Comparison of ENCODE assay signal across 8 cellular contexts in genomic region chr9:83623634-83623991, GRCh38. TPM values are rescaled to one million over a fixed set of nuclear protein-coding genes. Genes with fewer than 3 reads are reported as not detected.
DNase-seq lines count a peak whose midpoint lies in the region; ATAC-seq, FAIRE-seq and TF ChIP-seq lines count a peak whose summit lies in the region.

No MANE protein-coding gene starts in this region.

- H2AK5ac ChIP-seq in IMR-90 (ENCODE audit: low read depth, low read length), result peak overlapping the region; percentile 6

- H3K23ac ChIP-seq in IMR-90 (ENCODE audit: low read depth, low read length), result peak overlapping the region; percentile 92

- H2AFZ ChIP-seq in IMR-90 (replicated peaks; ENCODE audit: low read length, poor library complexity) (peak overlapping the region; percentile 97), astrocyte (ENCODE audit: low read depth, low read length) (peak overlapping the region; percentile 77)

- peaks cover 3 to 11% of the 10 kb centered on the region in 2 experiments; a peak in 2 of 4 replicates for H3K79me1 ChIP-seq in IMR-90 (ENCODE audit: low read depth in 1 of 2, low read length in 2 of 2)

- FAIRE-seq in astrocyte (lab: Jason Lieb, UNC) (no peak), kidney (lab: Jason Lieb, UNC) (no peak)

- no peaks in the 10 kb centered on the region for H3K79me2 ChIP-seq in astrocyte (ENCODE audit: insufficient read depth, low read length)

- peak overlapping the region; percentile 28 for H2BK5ac ChIP-seq in IMR-90 (ENCODE audit: low read depth, low read length, poor library complexity, severe bottlenecking)

- H3K27me3 Mint-ChIP-seq in astrocyte (ENCODE audit: low read depth, unreplicated experiment), result peaks cover 10% of the 10 kb centered on the region

- H3K27ac ChIP-seq in IMR-90 (ENCODE audit: insufficient read depth, low read length), result peak overlapping the region; percentile 75
- H3K27ac ChIP-seq in astrocyte (ENCODE audit: low read depth, low read length), result peak overlapping the region; percentile 16
- peak overlapping the region; percentile 81 to 86 for H3K27ac ChIP-seq in kidney (ENCODE audit: low read depth in 2 of 2, low read length in 2 of 2)
- peak overlapping the region; percentile 78 for H3K27ac ChIP-seq in subcutaneous abdominal adipose tissue (ENCODE audit: low read depth, low read length)

- H3K9ac ChIP-seq in IMR-90 (ENCODE audit: low read depth, low read length) (peak overlapping the region; percentile 93), astrocyte (ENCODE audit: low read length) (peak overlapping the region; percentile 82), kidney (ENCODE audit: low read length in 2 of 2) (peak overlapping the region; percentile 56 to 71), subcutaneous abdominal adipose tissue (ENCODE audit: low read length in 5 of 5) (peak overlapping the region; percentile 12 to 90 (median 75))

- H3K9me3 ChIP-seq in IMR-90 (ENCODE audit: control insufficient read depth, insufficient read depth, low read length) (no peaks in the 10 kb centered on the region), astrocyte (ENCODE audit: insufficient read depth, low read depth, low read length) (no peaks in the 10 kb centered on the region), kidney (ENCODE audit: control insufficient read depth in 1 of 2, low read length in 2 of 2) (no peaks in the 10 kb centered on the region), subcutaneous abdominal adipose tissue (ENCODE audit: control insufficient read depth in 5 of 5, low read length in 5 of 5) (no peaks in the 10 kb centered on the region)

- TF ChIP-seq POLR2A in IMR-90 (IDR thresholded peaks at IDR 0.05; ENCODE audit: low read depth, low read length), result no peak

- H3K4me2 ChIP-seq in IMR-90 (ENCODE audit: low read depth, low read length), result peak overlapping the region; percentile 92
- H3K4me2 ChIP-seq in astrocyte (ENCODE audit: low read length), result peak overlapping the region; percentile 89

- H3K56ac ChIP-seq in IMR-90 (ENCODE audit: extremely low read depth, insufficient read depth, low read length), result peak overlapping the region; percentile 45; the same call in 1 of the 2 replicates

- H4K20me1 ChIP-seq in IMR-90 (ENCODE audit: insufficient read depth, low read length) (no peaks in the 10 kb centered on the region), astrocyte (ENCODE audit: insufficient read depth, low read length) (no peaks in the 10 kb centered on the region)

- intact Hi-C loops in IMR-90 (cut with micrococcal nuclease) (no loop called here), kidney (cut with DNase I) (loop anchor here (10.0 kb wide), 1 partner anchor 291 kb away; no protein-coding TSS in a partner anchor)

- DNase-seq in GM03348 (ENCODE audit: low spot score) (peak; percentile 20), IMR-90 (no peak), astrocyte (ENCODE audit: low read depth) (no peak), kidney (no peak), COLO829 (ENCODE audit: low spot score) (no peak), NCI-H187 treated with DMSO at 0.1 percent for 48 hours (lab: John Stamatoyannopoulos, UW) (no peak)

- no peaks in the 10 kb centered on the region for H3K27me3 ChIP-seq in IMR-90 (ENCODE audit: control insufficient read depth, insufficient read depth, low read length)
- no peaks in the 10 kb centered on the region for H3K27me3 ChIP-seq in astrocyte (ENCODE audit: insufficient read depth, low read length)
- no peaks in the 10 kb centered on the region for H3K27me3 ChIP-seq in subcutaneous abdominal adipose tissue (ENCODE audit: control insufficient read depth in 5 of 5, insufficient read depth in 4 of 5, low read length in 5 of 5)

- peak; percentile 14 for ATAC-seq in GM21526 (IDR thresholded peaks at IDR 0.05; ENCODE audit: low FRiP score, unreplicated experiment)
- peak; percentile 6; the same call in 1 of the 2 replicates for ATAC-seq in IMR-90 (ENCODE audit: low read depth)

- no peak for TF ChIP-seq RAD21 in IMR-90 (IDR thresholded peaks at IDR 0.05; ENCODE audit: low read length)

- WGBS in IMR-90 (ENCODE audit: extremely low coverage in 2 of 2, insufficient read length in 1 of 2), 2 experiments, result no CpG with 5 or more reads among the region's 5 CpGs

- H3K9me1 ChIP-seq in IMR-90 (ENCODE audit: insufficient read depth, low read length), result peaks cover 3% of the 10 kb centered on the region

- BruUV-seq in IMR-90 (replicated peaks; lab: Mats Ljungman, UMichigan), result no TSS peak

- H3K4me3 ChIP-seq in IMR-90 (ENCODE audit: insufficient read depth, low read depth, low read length) (peak overlapping the region; percentile 83), astrocyte (ENCODE audit: insufficient read depth, low read depth, low read length) (peak overlapping the region; percentile 63), kidney (ENCODE audit: low read length in 2 of 2) (peak overlapping the region; percentile 66 to 75), subcutaneous abdominal adipose tissue (ENCODE audit: low read depth in 1 of 5, low read length in 5 of 5) (peak overlapping the region; percentile 65 to 84 (median 77))

- TF ChIP-seq CTCF in IMR-90 (conservative IDR thresholded peaks at IDR 0.05; ENCODE audit: low read depth, low read length), result no peak
- TF ChIP-seq CTCF in astrocyte (IDR thresholded peaks at IDR 0.05; ENCODE audit: insufficient read depth, low read depth, low read length), result no peak
- TF ChIP-seq CTCF in kidney (IDR thresholded peaks at IDR 0.05; ENCODE audit: borderline replicate concordance, extremely low read depth, insufficient read depth), result no peak

- H2AK9ac ChIP-seq in IMR-90 (replicated peaks; ENCODE audit: low read depth, low read length, poor library complexity), result peak overlapping the region; percentile 89

- dilution Hi-C loops in IMR-90 (cut with HindIII; ENCODE audit: low sequenced_read_pairs, unreplicated experiment), result no loop called here

- peak overlapping the region; percentile 94 for H3K14ac ChIP-seq in IMR-90 (replicated peaks; ENCODE audit: low read depth, low read length)

- H3K4me1 ChIP-seq in IMR-90 (ENCODE audit: control insufficient read depth, insufficient read depth, low read length) (peaks cover 3% of the 10 kb centered on the region; the same call in 1 of the 2 replicates), astrocyte (ENCODE audit: insufficient read depth, low read length) (no peaks in the 10 kb centered on the region), kidney (ENCODE audit: control insufficient read depth in 1 of 2, insufficient read depth in 1 of 2, low read depth in 1 of 2, low read length in 2 of 2) (peaks cover 0 to 9% of the 10 kb centered on the region in 2 donors), subcutaneous abdominal adipose tissue (ENCODE audit: control insufficient read depth in 5 of 5, insufficient read depth in 5 of 5, low read length in 5 of 5) (peaks cover 2 to 20% (median 15%) of the 10 kb centered on the region in 5 donors)

- peak overlapping the region; percentile 46 for H2BK120ac ChIP-seq in IMR-90 (ENCODE audit: low read depth, low read length)

- peak overlapping the region; percentile 79 for H3K4me3 Mint-ChIP-seq in astrocyte (ENCODE audit: unreplicated experiment)

- peak overlapping the region; percentile 12 for H3K27ac Mint-ChIP-seq in astrocyte (ENCODE audit: unreplicated experiment)

- peaks cover 3% of the 10 kb centered on the region for H3K4me1 Mint-ChIP-seq in astrocyte (ENCODE audit: low read depth, unreplicated experiment)

- H4K5ac ChIP-seq in IMR-90 (ENCODE audit: low read depth, low read length), result peak overlapping the region; percentile 93

- peak overlapping the region; percentile 87 for H3K4ac ChIP-seq in IMR-90 (ENCODE audit: low read depth, low read length)

- in situ Hi-C loops in IMR-90 (cut with MboI; ENCODE audit: low sequenced_read_pairs), result loop anchor here (10.0 kb wide), 1 partner anchor 291 kb away; no protein-coding TSS in a partner anchor

- H3K18ac ChIP-seq in IMR-90 (ENCODE audit: low read depth, low read length), result 0 out of 2 replicates have a peak overlapping the region, but pooled peaks have one; percentile 19

- no peak overlapping the region for H2BK20ac ChIP-seq in IMR-90 (ENCODE audit: low read depth, low read length)

- POLR2A ChIA-PET in IMR-90 (lab: Charles Lee; ENCODE audit: unreplicated experiment), result interaction anchor here (0.5 to 0.6 kb wide), 2 partner anchors 9 to 199 kb away, joined by 3 read pairs; no protein-coding TSS in a partner anchor

- H3K36me3 Mint-ChIP-seq in astrocyte (ENCODE audit: low read depth, unreplicated experiment), result peaks cover 10% of the 10 kb centered on the region

- peak overlapping the region; percentile 80 to 93 for H4K8ac ChIP-seq in IMR-90 (ENCODE audit: low read depth in 2 of 2, low read length in 2 of 2)

- CTCF ChIA-PET in IMR-90 (lab: Yijun Ruan, JAX), result no interaction called here

- H4K91ac ChIP-seq in IMR-90 (ENCODE audit: insufficient read depth, low read depth, low read length), result peak overlapping the region; percentile 72

- H2BK15ac ChIP-seq in IMR-90 (ENCODE audit: low read depth, low read length), result no peak overlapping the region

- H3K36me3 ChIP-seq in IMR-90 (ENCODE audit: control insufficient read depth, insufficient read depth, low read length) (peaks cover 6% of the 10 kb centered on the region; the same call in 1 of the 2 replicates), astrocyte (ENCODE audit: insufficient read depth, low read length) (no peaks in the 10 kb centered on the region), kidney (ENCODE audit: control insufficient read depth in 1 of 2, insufficient read depth in 2 of 2, low read length in 2 of 2) (no peaks in the 10 kb centered on the region), subcutaneous abdominal adipose tissue (ENCODE audit: control insufficient read depth in 5 of 5, insufficient read depth in 5 of 5, low read length in 5 of 5) (peaks cover 0 to 14% (median 7%) of the 10 kb centered on the region in 5 donors)

- no peaks in the 10 kb centered on the region for H3K9me3 Mint-ChIP-seq in astrocyte (ENCODE audit: unreplicated experiment)

TF ChIP-seq in IMR-90, 13 proteins besides CTCF, POLR2A, EP300 and RAD21 (continues in another document):
- no peak for TF ChIP-seq NFE2L2 (IDR thresholded peaks at IDR 0.05; ENCODE audit: low read depth, low read length)
- no peak for TF ChIP-seq RFX5 (IDR thresholded peaks at IDR 0.05; ENCODE audit: low read depth, low read length)
- no peak for TF ChIP-seq CEBPB (IDR thresholded peaks at IDR 0.05; ENCODE audit: low read depth, low read length)
- TF ChIP-seq CHD1 (IDR thresholded peaks at IDR 0.05; ENCODE audit: low read depth, low read length), result no peak

RNA-seq across cellular contexts. Expression of gene IDNK, which starts 0.7 kb away (rescaled TPM):
- total RNA-seq in IMR-90 (2012; rRNA removed) (1.4 and 1.7 TPM in 2 replicates), astrocyte (1.3 and 1.8 TPM in 2 replicates), kidney (7.4 TPM)
- polyA plus RNA-seq in IMR-90 (2012; rRNA removed) (2.0 and 2.3 TPM in 2 replicates), kidney (ENCODE audit: insufficient read depth, low read depth, low replicate concordance) (39.2 TPM)
- 0.69 and 1.2 TPM in 2 replicates for polyA plus RNA-seq in IMR-90 (2012; cell fraction: cytosol; rRNA removed)
- polyA plus RNA-seq in IMR-90 (2012; cell fraction: nucleus; rRNA removed; ENCODE audit: low replicate concordance), result 0.47 and 2.9 TPM in 2 replicates

Comparison
In these comparisons a context has a peak if more than half of its experiments do, and no peak if none do; other contexts are left out.
1. H3K27ac ChIP-seq: peak in every context shown above with its lines; median percentile 84 in kidney; 78 in subcutaneous abdominal adipose tissue; 75 in IMR-90; 16 in astrocyte.